In genomic region chr2:38765149-38765548, GRCh38 we compare ENCODE assay signal across 17 cellular contexts. TPM values are rescaled to one million over a fixed set of nuclear protein-coding genes. Genes with fewer than 3 reads are reported as not detected.
A peak's percentile ranks its signal among the peaks of the same experiment; 100 is the strongest.
DNase-seq lines count a peak whose midpoint lies in the region; ATAC-seq and TF ChIP-seq lines count a peak whose summit lies in the region.
"Had no signal": no experiment of that assay in that cellular context is flagged by ENCODE, and none has a peak within 500 bp of the region (broad histone marks: within the 10 kb centered on the region; RNA-seq: fewer than 3 reads in every experiment).

No MANE protein-coding gene starts in this region.

- H3K4me3 ChIP-seq in GM23248 (no peak overlapping the region), fibroblast of mammary gland (ENCODE audit: control insufficient read depth, low read depth, low read length) (no peak overlapping the region), tibial nerve (no peak overlapping the region)
- H3K4me3 ChIP-seq: colonic mucosa, left ventricle myocardium inferior, mucosa of descending colon, PC-9 had no signal

- 30 to 34% methylated on average over 4 of the region's 4 CpGs for WGBS in GM23248 (ENCODE audit: low coverage in 1 of 2, low lambda C conversion rate in 2 of 2, missing lambda C conversion rate in 2 of 2), 2 experiments
- WGBS in tibial nerve, 2 donors = 58% methylated on average over 4 of the region's 4 CpGs

- H3K79me2 ChIP-seq in GM23248 (ENCODE audit: insufficient read depth) = no peaks in the 10 kb centered on the region

- no peaks in the 10 kb centered on the region for H3K9me2 ChIP-seq in GM23248 (ENCODE audit: insufficient read depth)

- H3K4me2 ChIP-seq in GM23248 (ENCODE audit: unreplicated experiment) = peak overlapping the region; percentile 45
- H3K4me2 ChIP-seq: PC-9 had no signal

- DNase-seq in A172 (ENCODE audit: low spot score) (peak; percentile 93), GM23248 (peak; percentile 78), fibroblast of mammary gland (ENCODE audit: low read depth) (peak; percentile 63), cardiac septum (ENCODE audit: low spot score) (no peak), tibial nerve (ENCODE audit: low spot score in 2 of 2) (no peak), mucosa of gallbladder (ENCODE audit: low spot score) (no peak)
- DNase-seq: 8988T; activated CD4-positive, alpha-beta T cell treated with anti-CD3 and anti-CD28 coated beads for 48 hours; CD4-positive, alpha-beta memory T cell; colonic mucosa; DND-41; left ventricle myocardium inferior; MM.1S; mucosa of descending colon had no signal

- intact Hi-C loops in cardiac septum (cut with DNase I) = no loop called here

- ATAC-seq in SK-N-SH treated with all-trans-retinoic acid at 6 μM for 48 hours (peak; percentile 72), GM18520 (IDR thresholded peaks at IDR 0.05; ENCODE audit: unreplicated experiment) (no peak)
- ATAC-seq: mucosa of descending colon had no signal

- H3K36me3 ChIP-seq in GM23248 (ENCODE audit: low read depth) (no peaks in the 10 kb centered on the region), tibial nerve (no peaks in the 10 kb centered on the region)
- H3K36me3 ChIP-seq: colonic mucosa, left ventricle myocardium inferior had no signal

- H3K9me3 ChIP-seq in GM23248 (ENCODE audit: low read depth) (no peaks in the 10 kb centered on the region), tibial nerve (no peaks in the 10 kb centered on the region)
- H3K9me3 ChIP-seq: colonic mucosa, left ventricle myocardium inferior, mucosa of descending colon had no signal

- H3K27me3 ChIP-seq in GM23248 (replicated peaks; ENCODE audit: insufficient read depth) = no peaks in the 10 kb centered on the region
- no peaks in the 10 kb centered on the region for H3K27me3 ChIP-seq in tibial nerve
- H3K27me3 ChIP-seq: colonic mucosa had no signal

- no peak for TF ChIP-seq CTCF in fibroblast of mammary gland (conservative IDR thresholded peaks at IDR 0.05; ENCODE audit: control insufficient read depth, insufficient read depth, low read depth, low read length)
- TF ChIP-seq CTCF in tibial nerve (IDR thresholded peaks at IDR 0.05) = no peak

- peaks cover 21% of the 10 kb centered on the region for H3F3A ChIP-seq in GM23248 (ENCODE audit: insufficient read depth)

- H3K9ac ChIP-seq in GM23248 = 0 out of 2 replicates have a peak overlapping the region, but pooled peaks have one; percentile 3

- in situ Hi-C loops in GM23248 (cut with MboI) = no loop called here

- peak overlapping the region; percentile 47 for H3K27ac ChIP-seq in GM23248
- no peak overlapping the region for H3K27ac ChIP-seq in tibial nerve
- H3K27ac ChIP-seq: colonic mucosa, left ventricle myocardium inferior, PC-9 had no signal

- H4K20me1 ChIP-seq in GM23248 (ENCODE audit: insufficient read depth) = no peaks in the 10 kb centered on the region

- no peak for TF ChIP-seq EP300 in tibial nerve (IDR thresholded peaks at IDR 0.05)

- H3K4me1 ChIP-seq in GM23248 (ENCODE audit: insufficient read depth) (peaks cover 20% of the 10 kb centered on the region), tibial nerve (no peaks in the 10 kb centered on the region)
- H3K4me1 ChIP-seq: colonic mucosa, left ventricle myocardium inferior had no signal

- no peak for TF ChIP-seq POLR2A in tibial nerve (IDR thresholded peaks at IDR 0.05)

- no peak overlapping the region for H2AFZ ChIP-seq in GM23248
- H2AFZ ChIP-seq: PC-9 had no signal

TF ChIP-seq in SK-N-SH treated with all-trans-retinoic acid at 6 μM for 48 hours, 23 proteins besides CTCF, POLR2A, EP300 and RAD21:
- TF ChIP-seq ESRRG (CRISPR knock-in tag; IDR thresholded peaks at IDR 0.05) (no peak), CSDC2 (CRISPR knock-in tag; IDR thresholded peaks at IDR 0.05) (no peak), POU6F1 (CRISPR knock-in tag; IDR thresholded peaks at IDR 0.05; ENCODE audit: borderline replicate concordance, low read depth) (no peak), TOX (CRISPR knock-in tag; IDR thresholded peaks at IDR 0.05; ENCODE audit: borderline replicate concordance) (no peak), CSRNP3 (CRISPR knock-in tag; IDR thresholded peaks at IDR 0.05) (no peak), ARNTL (CRISPR knock-in tag; IDR thresholded peaks at IDR 0.05; ENCODE audit: borderline replicate concordance, low read depth) (no peak), TSHZ2 (CRISPR knock-in tag; IDR thresholded peaks at IDR 0.05) (no peak), ISL1 (CRISPR knock-in tag; IDR thresholded peaks at IDR 0.05) (no peak; the same call in 1 of the 2 replicates)

RNA-seq across cellular contexts. Expression of gene GEMIN6, which starts 12.9 kb away (rescaled TPM):
- 22.0 and 30.1 TPM in 2 replicates for total RNA-seq in A172 (2014; rRNA removed; shearing (Covaris generic))
- total RNA-seq in GM23248 (2014; rRNA removed; shearing (Covaris generic)) = 5.2 and 15.3 TPM in 2 replicates
- 14.9 and 15.3 TPM in 2 replicates for polyA plus RNA-seq in GM23248 (2016; fragmentation: Nextera tagmentation; extraction: Ambion mirVana)
- total RNA-seq in cardiac septum (7.3 TPM), tibial nerve (1 to 10 TPM; 1.4 to 9.8 (median 4.4) TPM), mucosa of gallbladder (18.2 TPM)

RNA-seq across cellular contexts. Expression of gene SRSF7, which starts 14.0 kb away (rescaled TPM):
- 298 and 318 TPM in 2 replicates for total RNA-seq in A172 (2014; rRNA removed; shearing (Covaris generic))
- total RNA-seq in GM23248 (2014; rRNA removed; shearing (Covaris generic)) = 86.5 and 95.0 TPM in 2 replicates
- polyA plus RNA-seq in GM23248 (2016; fragmentation: Nextera tagmentation; extraction: Ambion mirVana) = 156 TPM in 2 replicates
- 55.0 TPM for total RNA-seq in cardiac septum
- total RNA-seq in tibial nerve = 10 to 100 TPM; 62.6 to 85.5 (median 80.9) TPM
- 84.8 TPM for total RNA-seq in mucosa of gallbladder

Comparison
In these comparisons a context has a peak if more than half of its experiments do, and no peak if none do; other contexts are left out.
1. DNase-seq: peak in A172 (single experiment), GM23248 (single experiment) and fibroblast of mammary gland (single experiment); none in cardiac septum (single experiment), tibial nerve (0 of 2) and mucosa of gallbladder (single experiment).